12 cellular contexts compared by ENCODE assay signal in the genomic region with DNA sequence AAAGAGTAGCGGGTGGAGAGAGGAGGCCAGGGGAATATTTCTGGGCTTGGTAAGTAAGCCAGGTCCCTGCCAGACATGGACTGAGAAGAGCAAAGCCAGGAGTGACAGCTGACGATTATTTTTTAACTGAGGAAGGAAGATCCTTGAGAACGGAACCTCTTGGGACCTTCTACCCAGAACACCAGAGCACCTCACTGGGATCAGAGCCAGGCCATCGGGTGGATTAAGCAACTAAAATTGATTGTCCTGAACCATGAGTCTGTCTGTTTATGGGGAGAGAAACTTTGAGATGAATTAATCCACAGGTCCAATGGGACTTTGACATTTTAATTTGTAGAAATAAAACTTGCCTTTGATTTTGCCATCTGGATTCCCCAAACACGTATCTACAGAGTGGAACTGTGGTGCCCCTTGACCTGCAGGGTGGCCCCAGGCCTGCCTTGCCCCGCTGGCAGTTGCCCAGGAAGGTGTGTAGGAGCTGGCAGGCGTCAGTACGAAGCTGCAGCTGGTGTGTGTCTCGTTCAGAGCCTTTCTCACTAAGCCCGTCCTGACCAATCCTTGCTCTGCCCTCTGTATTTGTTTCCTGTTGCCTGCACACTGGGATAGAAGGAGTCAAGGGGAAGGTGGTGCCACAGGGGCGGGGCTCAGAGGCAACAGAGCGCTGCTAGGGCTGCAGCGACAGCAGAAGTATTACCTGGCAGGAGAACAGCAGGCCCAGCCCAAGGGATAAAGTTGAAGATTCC. TPM values are rescaled to one million over a fixed set of nuclear protein-coding genes. Genes with fewer than 3 reads are reported as not detected.
A peak's percentile ranks its signal among the peaks of the same experiment; 100 is the strongest.
DNase-seq lines count a peak whose midpoint lies in the region; ATAC-seq and TF ChIP-seq lines count a peak whose summit lies in the region.
"Had no signal": no experiment of that assay in that cellular context is flagged by ENCODE, and none has a peak within 500 bp of the region (broad histone marks: within the 10 kb centered on the region; RNA-seq: fewer than 3 reads in every experiment).

No MANE protein-coding gene starts in this region.

- H3K4me1 ChIP-seq in mammary epithelial cell (ENCODE audit: insufficient read depth, low read length) (peaks cover 35% of the 10 kb centered on the region), lung (ENCODE audit: control insufficient read depth in 2 of 2, insufficient read depth in 2 of 2, low read length in 2 of 2) (no peaks in the 10 kb centered on the region)

- peak; percentile 87 for ATAC-seq in lung (ENCODE audit: insufficient read depth, low FRiP score)
- ATAC-seq in HG03342 (IDR thresholded peaks at IDR 0.05; ENCODE audit: unreplicated experiment) = no peak
- ATAC-seq: K562 had no signal

- intact Hi-C loops in mammary epithelial cell (cut with micrococcal nuclease) = no loop called here
- intact Hi-C loops in activated T-helper 2 cell treated with anti-CD3 and anti-CD28 coated beads, Interferon-gamma antibody, Interleukin-2, Interleukin-4, amounts not matched to agents 10 μg/mL and 5 μg/mL and 100 μg/mL, durations not matched to agents 14 hours and 24 hours and 36 hours (cut with micrococcal nuclease) = no loop called here

- no peak for TF ChIP-seq POLR2A in erythroblast (IDR thresholded peaks at IDR 0.05; ENCODE audit: low read length)

- TF ChIP-seq CTCF in mammary epithelial cell (conservative IDR thresholded peaks at IDR 0.05 in 1 of 2, IDR thresholded peaks at IDR 0.05 in 1 of 2; ENCODE audit: extremely low read depth in 1 of 2, insufficient read depth in 1 of 2, low read depth in 1 of 2, low read length in 2 of 2) (no peak), lung (IDR thresholded peaks at IDR 0.05; ENCODE audit: control extremely low read depth, extremely low read depth) (no peak)

- H4K20me1 ChIP-seq in mammary epithelial cell (ENCODE audit: insufficient read depth, low read length) = no peaks in the 10 kb centered on the region

- H3K9ac ChIP-seq in mammary epithelial cell (ENCODE audit: insufficient read depth, low read length) = no peak overlapping the region

- H3K36me3 Mint-ChIP-seq in activated T-helper 2 cell treated with anti-CD3 and anti-CD28 coated beads, Interferon-gamma antibody, Interleukin-2, Interleukin-4, amounts not matched to agents 10 μg/mL and 5 μg/mL and 100 μg/mL, durations not matched to agents 14 hours and 24 hours and 36 hours (ENCODE audit: low read depth) = no peaks in the 10 kb centered on the region
- H3K36me3 Mint-ChIP-seq: CD4-positive, alpha-beta memory T cell had no signal

- H3K4me1 Mint-ChIP-seq in activated T-helper 2 cell treated with anti-CD3 and anti-CD28 coated beads, Interferon-gamma antibody, Interleukin-2, Interleukin-4, amounts not matched to agents 10 μg/mL and 5 μg/mL and 100 μg/mL, durations not matched to agents 14 hours and 24 hours and 36 hours (ENCODE audit: low read depth) = peaks cover 12% of the 10 kb centered on the region

- dilution Hi-C loops in mammary epithelial cell (cut with HindIII; ENCODE audit: low sequenced_read_pairs) = no loop called here

- no peak overlapping the region for H3K27ac ChIP-seq in mammary epithelial cell (ENCODE audit: insufficient read depth, low read depth, low read length)
- peak overlapping the region in 1 of 2 donors; percentile 27 for H3K27ac ChIP-seq in lung (ENCODE audit: low read depth in 1 of 2, low read length in 1 of 2)

- H3K36me3 ChIP-seq in mammary epithelial cell (ENCODE audit: insufficient read depth, low read length) = no peaks in the 10 kb centered on the region
- H3K36me3 ChIP-seq in lung (ENCODE audit: control insufficient read depth in 2 of 2, insufficient read depth in 2 of 2, low read length in 2 of 2) = no peaks in the 10 kb centered on the region

- H3K4me3 ChIP-seq in mammary epithelial cell (replicated peaks in 1 of 3; ENCODE audit: insufficient read depth in 1 of 3, low read depth in 2 of 3, low read length in 3 of 3) (no peak overlapping the region), lung (no peak overlapping the region)
- H3K4me3 ChIP-seq: K562 had no signal

- peak overlapping the region; percentile 36 for H2AFZ ChIP-seq in mammary epithelial cell (ENCODE audit: low read depth, low read length)

- H3K27me3 Mint-ChIP-seq in activated T-helper 2 cell treated with anti-CD3 and anti-CD28 coated beads, Interferon-gamma antibody, Interleukin-2, Interleukin-4, amounts not matched to agents 10 μg/mL and 5 μg/mL and 100 μg/mL, durations not matched to agents 14 hours and 24 hours and 36 hours (ENCODE audit: low read depth) = peaks cover 1% of the 10 kb centered on the region

- no peak overlapping the region for H3K27ac Mint-ChIP-seq in activated T-helper 2 cell treated with anti-CD3 and anti-CD28 coated beads, Interferon-gamma antibody, Interleukin-2, Interleukin-4, amounts not matched to agents 10 μg/mL and 5 μg/mL and 100 μg/mL, durations not matched to agents 14 hours and 24 hours and 36 hours
- H3K27ac Mint-ChIP-seq: CD4-positive, alpha-beta memory T cell had no signal

- H3K79me2 ChIP-seq in mammary epithelial cell (ENCODE audit: insufficient read depth, low read length) = no peaks in the 10 kb centered on the region

- 31% methylated on average over 10 of the region's 13 CpGs for WGBS in mammary epithelial cell (ENCODE audit: low coverage, missing lambda C conversion rate)
- WGBS in lung, 2 donors = 43 to 57% methylated on average over 13 of the region's 13 CpGs

- H3K9me3 ChIP-seq in mammary epithelial cell (replicated peaks; ENCODE audit: insufficient read depth, low read length) = no peaks in the 10 kb centered on the region
- no peaks in the 10 kb centered on the region for H3K9me3 ChIP-seq in lung (ENCODE audit: control insufficient read depth in 2 of 2, insufficient read depth in 1 of 2, low read length in 1 of 2)

- H3K27me3 ChIP-seq in mammary epithelial cell (ENCODE audit: insufficient read depth, low read length) = no peaks in the 10 kb centered on the region
- no peaks in the 10 kb centered on the region for H3K27me3 ChIP-seq in lung (ENCODE audit: control insufficient read depth, insufficient read depth)

- DNase-seq in D341Med (ENCODE audit: low spot score) (peak; percentile 84), NCI-H2081 treated with DMSO at 0.1 percent for 48 hours (lab: John Stamatoyannopoulos, UW) (peak; percentile 57), mammary epithelial cell (no peak), lung (ENCODE audit: low spot score) (peak; percentile 76), erythroblast (lab: John Stamatoyannopoulos, UW) (no peak)
- DNase-seq in activated T-helper 2 cell treated with anti-CD3 and anti-CD28 coated beads, Interferon-gamma antibody, Interleukin-2, Interleukin-4, amounts not matched to agents 10 μg/mL and 5 μg/mL and 100 μg/mL, durations not matched to agents 14 hours and 24 hours and 36 hours (ENCODE audit: low spot score) = no peak
- DNase-seq in stimulated activated CD4-positive, alpha-beta T cell treated with anti-CD3 and anti-CD28 coated beads, Interleukin-2, amount 100 ng/mL, for 24 hours = no peak
- DNase-seq: activated CD4-positive, alpha-beta T cell treated with anti-CD3 and anti-CD28 coated beads for 4 hours; CD4-positive, alpha-beta memory T cell; effector CD8-positive, alpha-beta T cell had no signal

- no peaks in the 10 kb centered on the region for H3K9me3 Mint-ChIP-seq in activated T-helper 2 cell treated with anti-CD3 and anti-CD28 coated beads, Interferon-gamma antibody, Interleukin-2, Interleukin-4, amounts not matched to agents 10 μg/mL and 5 μg/mL and 100 μg/mL, durations not matched to agents 14 hours and 24 hours and 36 hours
- H3K9me3 Mint-ChIP-seq: CD4-positive, alpha-beta memory T cell had no signal

- in situ Hi-C loops in mammary epithelial cell (cut with MboI; ENCODE audit: low sequenced_read_pairs in 2 of 2) = no loop called here

- no peak overlapping the region for H3K4me3 Mint-ChIP-seq in activated T-helper 2 cell treated with anti-CD3 and anti-CD28 coated beads, Interferon-gamma antibody, Interleukin-2, Interleukin-4, amounts not matched to agents 10 μg/mL and 5 μg/mL and 100 μg/mL, durations not matched to agents 14 hours and 24 hours and 36 hours (ENCODE audit: low read depth)
- H3K4me3 Mint-ChIP-seq: CD4-positive, alpha-beta memory T cell had no signal

- H3K4me2 ChIP-seq in mammary epithelial cell (ENCODE audit: insufficient read depth, low read depth, low read length) = peak overlapping the region; percentile 37

- no TSS peak for BruUV-seq in mammary epithelial cell (replicated peaks; lab: Mats Ljungman, UMichigan)

- CTCF ChIA-PET in mammary epithelial cell (lab: Charles Lee; ENCODE audit: low non-redundant PET) = no interaction called here

RNA-seq across cellular contexts. Expression of a gene that starts 5.0 kb away (rescaled TPM):
- total RNA-seq in mammary epithelial cell (not detected), lung (under 1 TPM; 0.23 to 0.46 TPM)
- polyA plus RNA-seq in mammary epithelial cell (not detected), lung (under 1 TPM; 0.13 to 0.22 TPM)
- polyA minus RNA-seq in mammary epithelial cell = not detected
- not detected in 2 replicates for total RNA-seq in activated T-helper 2 cell treated with anti-CD3 and anti-CD28 coated beads, Interferon-gamma antibody, Interleukin-2, Interleukin-4, amounts not matched to agents 10 μg/mL and 5 μg/mL and 100 μg/mL, durations not matched to agents 14 hours and 24 hours and 36 hours
- total RNA-seq: CD4-positive, alpha-beta memory T cell; K562 had no signal
- polyA plus RNA-seq: CD4-positive, alpha-beta memory T cell; K562 had no signal

RNA-seq across cellular contexts. Expression of a gene that starts 32.5 kb away (rescaled TPM):
- total RNA-seq in mammary epithelial cell (under 1 TPM in 1 of 2 donors, not detected in 1; 0.82 TPM), lung (10 to 100 TPM; 13.6 to 29.5 TPM)
- polyA plus RNA-seq in mammary epithelial cell (0.36 TPM), lung (10 to 100 TPM in 1 of 2 donors, 1 to 10 TPM in 1; 9.4 to 12.5 TPM)
- not detected for polyA minus RNA-seq in mammary epithelial cell
- 1.5 and 2.3 TPM in 2 replicates for total RNA-seq in activated T-helper 2 cell treated with anti-CD3 and anti-CD28 coated beads, Interferon-gamma antibody, Interleukin-2, Interleukin-4, amounts not matched to agents 10 μg/mL and 5 μg/mL and 100 μg/mL, durations not matched to agents 14 hours and 24 hours and 36 hours

RNA-seq across cellular contexts. Expression of a gene that starts 40.8 kb away (rescaled TPM):
- not detected for total RNA-seq in mammary epithelial cell
- polyA plus RNA-seq in mammary epithelial cell = not detected
- polyA minus RNA-seq in mammary epithelial cell = not detected
- total RNA-seq in lung = 10 to 100 TPM in 1 of 2 donors, 1 to 10 TPM in 1; 5.2 to 40.7 TPM
- 10 to 100 TPM; 16.1 to 67.0 TPM for polyA plus RNA-seq in lung
- 0.34 and 0.71 TPM in 2 replicates for total RNA-seq in activated T-helper 2 cell treated with anti-CD3 and anti-CD28 coated beads, Interferon-gamma antibody, Interleukin-2, Interleukin-4, amounts not matched to agents 10 μg/mL and 5 μg/mL and 100 μg/mL, durations not matched to agents 14 hours and 24 hours and 36 hours
- total RNA-seq: K562 had no signal
- polyA plus RNA-seq: CD4-positive, alpha-beta memory T cell; K562 had no signal

RNA-seq across cellular contexts. Expression of a gene that starts 57.8 kb away (rescaled TPM):
- total RNA-seq in mammary epithelial cell = 100 to 1,000 TPM; 178 to 454 TPM
- 748 TPM for polyA plus RNA-seq in mammary epithelial cell
- polyA minus RNA-seq in mammary epithelial cell = 594 TPM
- 100 to 1,000 TPM; 483 to 738 TPM for total RNA-seq in lung
- polyA plus RNA-seq in lung = 100 to 1,000 TPM; 760 to 788 TPM
- 558 and 578 TPM in 2 replicates for total RNA-seq in activated T-helper 2 cell treated with anti-CD3 and anti-CD28 coated beads, Interferon-gamma antibody, Interleukin-2, Interleukin-4, amounts not matched to agents 10 μg/mL and 5 μg/mL and 100 μg/mL, durations not matched to agents 14 hours and 24 hours and 36 hours

Comparison
In these comparisons a context has a peak if more than half of its experiments do, and no peak if none do; other contexts are left out.
1. DNase-seq: peak in D341Med (single experiment), NCI-H2081 treated with DMSO at 0.1 percent for 48 hours (single experiment) and lung (single experiment); none in mammary epithelial cell (single experiment), erythroblast (0 of 2), activated T-helper 2 cell treated with anti-CD3 and anti-CD28 coated beads, Interferon-gamma antibody, Interleukin-2, Interleukin-4, amounts not matched to agents 10 μg/mL and 5 μg/mL and 100 μg/mL, durations not matched to agents 14 hours and 24 hours and 36 hours (single experiment) and stimulated activated CD4-positive, alpha-beta T cell treated with anti-CD3 and anti-CD28 coated beads, Interleukin-2, amount 100 ng/mL, for 24 hours (0 of 2).